In the genomic region with DNA sequence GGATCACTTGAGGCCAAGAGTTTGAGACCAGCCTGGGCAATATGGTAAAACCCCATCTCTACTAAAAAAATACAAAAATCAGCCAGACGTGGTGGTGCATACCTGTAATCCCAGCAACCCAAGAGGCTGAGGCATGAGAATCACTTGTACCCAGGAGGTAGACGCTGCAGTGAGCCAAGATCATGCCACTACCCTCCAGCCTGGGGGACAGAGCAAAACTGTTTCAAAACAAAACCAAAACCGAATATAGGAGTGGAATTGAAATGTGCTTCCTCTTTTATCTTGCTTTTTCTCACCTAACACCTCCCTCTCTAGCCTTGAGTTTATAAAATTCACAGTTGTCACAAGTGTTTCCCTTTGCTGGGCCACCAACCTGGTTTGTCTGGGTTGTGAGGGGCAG, we compare ENCODE assay signal across 13 cellular contexts.
DNase-seq lines count a peak whose midpoint lies in the region; ATAC-seq and TF ChIP-seq lines count a peak whose summit lies in the region.
"Had no signal": no experiment of that assay in that cellular context is flagged by ENCODE, and none has a peak within 500 bp of the region (broad histone marks: within the 10 kb centered on the region; RNA-seq: fewer than 3 reads in every experiment).

No MANE protein-coding gene starts in this region.

- CTCF ChIA-PET in activated CD4-positive, alpha-beta T cell treated with anti-CD3 and anti-CD28 coated beads, Interleukin-2, amount 10 ng/mL, durations not matched to agents 7 days and 5 days (lab: Charles Lee) = interaction anchor here (0.6 kb wide), 1 partner anchor 762 kb away, joined by 4 read pairs; no protein-coding TSS in a partner anchor

- peak; percentile 98 for ATAC-seq in GM18870 (IDR thresholded peaks at IDR 0.05; ENCODE audit: unreplicated experiment)
- peak; percentile 94 for ATAC-seq in GM21619 (IDR thresholded peaks at IDR 0.05; ENCODE audit: unreplicated experiment)
- peak; percentile 95 for ATAC-seq in HG03342 (IDR thresholded peaks at IDR 0.05; ENCODE audit: unreplicated experiment)
- ATAC-seq: gastroesophageal sphincter had no signal

- peaks cover 16 to 17% of the 10 kb centered on the region in 2 donors for H3K4me1 Mint-ChIP-seq in immature natural killer cell
- H3K4me1 Mint-ChIP-seq in activated CD4-positive, alpha-beta T cell treated with anti-CD3 and anti-CD28 coated beads, Interleukin-2, amount 10 ng/mL, durations not matched to agents 7 days and 5 days = peaks cover 3% of the 10 kb centered on the region

- H3K27me3 Mint-ChIP-seq in immature natural killer cell (ENCODE audit: low read depth in 3 of 3) = peaks cover 0 to 4% (median 3%) of the 10 kb centered on the region in 3 donors
- no peaks in the 10 kb centered on the region for H3K27me3 Mint-ChIP-seq in activated CD4-positive, alpha-beta T cell treated with anti-CD3 and anti-CD28 coated beads, Interleukin-2, amount 10 ng/mL, durations not matched to agents 7 days and 5 days

- POLR2A ChIA-PET in activated CD4-positive, alpha-beta T cell treated with anti-CD3 and anti-CD28 coated beads, Interleukin-2, amount 10 ng/mL, durations not matched to agents 7 days and 5 days (lab: Charles Lee) = no interaction called here

- peak overlapping the region; percentile 17 to 85 (median 74) for H3K27ac Mint-ChIP-seq in immature natural killer cell
- no peak overlapping the region for H3K27ac Mint-ChIP-seq in activated CD4-positive, alpha-beta T cell treated with anti-CD3 and anti-CD28 coated beads, Interleukin-2, amount 10 ng/mL, durations not matched to agents 7 days and 5 days
- H3K27ac Mint-ChIP-seq: mesothelial cell of epicardium had no signal

- H3K4me1 ChIP-seq in tibial artery = no peaks in the 10 kb centered on the region
- H3K4me1 ChIP-seq: gastroesophageal sphincter, stomach had no signal

- TF ChIP-seq CTCF in tibial artery (IDR thresholded peaks at IDR 0.05) = no peak

- no peaks in the 10 kb centered on the region for H3K9me3 ChIP-seq in tibial artery
- H3K9me3 ChIP-seq: gastroesophageal sphincter had no signal

- no peak overlapping the region for H3K4me3 ChIP-seq in tibial artery
- H3K4me3 ChIP-seq: gastroesophageal sphincter, stomach had no signal

- DNase-seq in immature natural killer cell = peak; percentile 6 to 35 (median 12)
- DNase-seq in activated CD4-positive, alpha-beta T cell treated with anti-CD3 and anti-CD28 coated beads, Interleukin-2, amount 10 ng/mL, durations not matched to agents 7 days and 5 days = no peak
- no peak for DNase-seq in stimulated activated CD4-positive, alpha-beta T cell treated with anti-CD3 and anti-CD28 coated beads, Interleukin-4, amount 100 ng/mL, for 4 hours
- no peak for DNase-seq in tibial artery
- DNase-seq in islet precursor cell = no peak
- DNase-seq: central memory CD4-positive, alpha-beta T cell; small intestine; stomach had no signal

- H3K27me3 ChIP-seq in tibial artery = no peaks in the 10 kb centered on the region
- H3K27me3 ChIP-seq: gastroesophageal sphincter, stomach had no signal

- no peaks in the 10 kb centered on the region for H3K36me3 Mint-ChIP-seq in immature natural killer cell
- no peaks in the 10 kb centered on the region for H3K36me3 Mint-ChIP-seq in activated CD4-positive, alpha-beta T cell treated with anti-CD3 and anti-CD28 coated beads, Interleukin-2, amount 10 ng/mL, durations not matched to agents 7 days and 5 days (ENCODE audit: low read depth)
- H3K36me3 Mint-ChIP-seq: mesothelial cell of epicardium had no signal

- no peaks in the 10 kb centered on the region for H3K36me3 ChIP-seq in tibial artery
- H3K36me3 ChIP-seq: gastroesophageal sphincter, stomach had no signal

- no peak overlapping the region for H3K27ac ChIP-seq in tibial artery
- H3K27ac ChIP-seq: gastroesophageal sphincter, stomach had no signal

- peaks cover 0 to 2% (median 0%) of the 10 kb centered on the region in 6 donors for H3K9me3 Mint-ChIP-seq in immature natural killer cell
- no peaks in the 10 kb centered on the region for H3K9me3 Mint-ChIP-seq in activated CD4-positive, alpha-beta T cell treated with anti-CD3 and anti-CD28 coated beads, Interleukin-2, amount 10 ng/mL, durations not matched to agents 7 days and 5 days

- H3K4me3 Mint-ChIP-seq in immature natural killer cell = peak overlapping the region; percentile 32 to 66 (median 61)
- no peak overlapping the region for H3K4me3 Mint-ChIP-seq in activated CD4-positive, alpha-beta T cell treated with anti-CD3 and anti-CD28 coated beads, Interleukin-2, amount 10 ng/mL, durations not matched to agents 7 days and 5 days
- H3K4me3 Mint-ChIP-seq: mesothelial cell of epicardium had no signal

- intact Hi-C loops in tibial artery (cut with DNase I; ENCODE audit: low total_unique reads) = no loop called here

Comparison
In these comparisons a context has a peak if more than half of its experiments do, and no peak if none do; other contexts are left out.
1. DNase-seq: peak in immature natural killer cell (3 of 3); none in activated CD4-positive, alpha-beta T cell treated with anti-CD3 and anti-CD28 coated beads, Interleukin-2, amount 10 ng/mL, durations not matched to agents 7 days and 5 days (single experiment), stimulated activated CD4-positive, alpha-beta T cell treated with anti-CD3 and anti-CD28 coated beads, Interleukin-4, amount 100 ng/mL, for 4 hours (0 of 2), tibial artery (0 of 2) and islet precursor cell (single experiment).
2. Peak in every context shown above with its lines, with median percentiles within 50 percentile points of each other: ATAC-seq.